ENCODE assay signal across 18 cellular contexts in the genomic region with DNA sequence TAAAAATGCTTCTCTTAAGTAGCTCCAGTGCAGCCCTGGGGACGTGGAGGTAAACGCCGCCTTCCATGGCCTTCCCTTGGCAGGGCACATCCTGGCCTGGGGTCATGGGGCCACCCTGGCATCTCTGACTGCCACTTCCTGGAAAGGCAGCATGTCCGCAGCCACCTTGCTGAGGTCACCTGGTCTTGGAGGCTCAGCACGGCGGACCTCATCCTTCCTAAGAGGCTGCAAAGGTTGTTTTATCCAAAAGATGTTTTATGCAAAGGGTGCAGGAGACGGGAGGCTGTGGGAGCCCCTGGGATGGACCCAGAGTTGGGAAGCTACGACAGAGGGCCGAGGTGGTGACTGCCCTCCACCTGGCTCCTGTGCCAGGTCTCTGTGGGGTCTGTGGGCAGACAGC.
DNase-seq lines count a peak whose midpoint lies in the region; ATAC-seq and TF ChIP-seq lines count a peak whose summit lies in the region.
"Had no signal": no experiment of that assay in that cellular context is flagged by ENCODE, and none has a peak within 500 bp of the region (broad histone marks: within the 10 kb centered on the region; RNA-seq: fewer than 3 reads in every experiment).

No MANE protein-coding gene starts in this region.

- TF ChIP-seq EP300 in stomach (IDR thresholded peaks at IDR 0.05), result no peak

- peak overlapping the region in 4 of 11 experiments; percentile 3 to 91 (median 60); a peak in 5 of 22 replicates for H3K27ac ChIP-seq in BLaER1 treated with 17β-estradiol and CSF1 and Interleukin-3, amounts not matched to agents 10 nM and 100 nM
- H3K27ac ChIP-seq in RWPE2 (ENCODE audit: poor library complexity, severe bottlenecking) (no peak overlapping the region), stomach (no peak overlapping the region)
- H3K27ac ChIP-seq: HL-60, KMS-11 had no signal

- peaks cover 0 to 6% (median 0%) of the 10 kb centered on the region in 11 experiments; a peak in 3 of 22 replicates for H3K9me3 ChIP-seq in BLaER1 treated with 17β-estradiol and CSF1 and Interleukin-3, amounts not matched to agents 10 nM and 100 nM (replicated peaks in 1 of 11)
- H3K9me3 ChIP-seq in RWPE2 (ENCODE audit: severe bottlenecking), result no peaks in the 10 kb centered on the region
- H3K9me3 ChIP-seq in stomach, result no peaks in the 10 kb centered on the region
- H3K9me3 ChIP-seq: HAP-1 had no signal

- no peak overlapping the region for H3K4me3 Mint-ChIP-seq in mesothelial cell of epicardium

- H3K4me2 ChIP-seq in BLaER1 treated with 17β-estradiol and CSF1 and Interleukin-3, amounts not matched to agents 10 nM and 100 nM, result peak overlapping the region in 8 of 11 experiments; percentile 28 to 94 (median 84); a peak in 15 of 22 replicates
- H3K4me2 ChIP-seq: KMS-11 had no signal

- DNase-seq in RWPE2 (ENCODE audit: low spot score) (peak; percentile 41), mesothelial cell of epicardium (ENCODE audit: low spot score in 2 of 2, unreplicated experiment in 2 of 2) (peak; percentile 15 to 29), stomach (peak; percentile 17), AG08395 (ENCODE audit: low spot score) (no peak), omental fat pad (ENCODE audit: low spot score) (no peak)
- no peak for DNase-seq in activated naive CD4-positive, alpha-beta T cell treated with anti-CD3 and anti-CD28 coated beads, Interleukin-2, amount 50 U/mL, for 72 hours (ENCODE audit: low spot score in 2 of 2)
- DNase-seq: COR-L47, GDM1, NCI-H1417, NCI-H187, NCI-H2227 treated with DMSO at 0.1 percent for 48 hours, NCI-H510A treated with DMSO at 0.1 percent for 48 hours, NCI-H774, Right ventricle myocardium superior had no signal

- peaks cover 0 to 28% (median 0%) of the 10 kb centered on the region in 11 experiments; a peak in 4 of 22 replicates for H3K36me3 ChIP-seq in BLaER1 treated with 17β-estradiol and CSF1 and Interleukin-3, amounts not matched to agents 10 nM and 100 nM
- no peaks in the 10 kb centered on the region for H3K36me3 ChIP-seq in RWPE2 (ENCODE audit: low read depth)
- no peaks in the 10 kb centered on the region for H3K36me3 ChIP-seq in stomach
- H3K36me3 ChIP-seq: HAP-1 had no signal

- intact Hi-C loops in stomach (cut with DNase I; ENCODE audit: low total_unique reads), result no loop called here

- WGBS in stomach, 5 donors, result 82 to 89% (median 83%) methylated on average over 9 of the region's 9 CpGs

- peaks cover 0 to 33% (median 0%) of the 10 kb centered on the region in 11 experiments; a peak in 9 of 22 replicates for H3K27me3 ChIP-seq in BLaER1 treated with 17β-estradiol and CSF1 and Interleukin-3, amounts not matched to agents 10 nM and 100 nM
- H3K27me3 ChIP-seq in RWPE2 (ENCODE audit: insufficient read depth, poor library complexity, severe bottlenecking) (no peaks in the 10 kb centered on the region), stomach (peaks cover 0 to 13% (median 0%) of the 10 kb centered on the region in 3 donors)

- no peak for ATAC-seq in RWPE2 (ENCODE audit: low read depth)
- no peak for ATAC-seq in activated naive CD4-positive, alpha-beta T cell treated with anti-CD3 and anti-CD28 coated beads, Interleukin-2, amount 50 U/mL, for 72 hours
- no peak for ATAC-seq in omental fat pad (ENCODE audit: low FRiP score)

- no peaks in the 10 kb centered on the region for H3K36me3 Mint-ChIP-seq in mesothelial cell of epicardium
- H3K36me3 Mint-ChIP-seq in activated naive CD4-positive, alpha-beta T cell treated with anti-CD3 and anti-CD28 coated beads, Interleukin-2, amount 50 U/mL, for 72 hours, result no peaks in the 10 kb centered on the region

- no peak overlapping the region for H3K9ac ChIP-seq in BLaER1 treated with 17β-estradiol and CSF1 and Interleukin-3, amounts not matched to agents 10 nM and 100 nM
- H3K9ac ChIP-seq: KMS-11 had no signal

- H3K27me3 Mint-ChIP-seq in mesothelial cell of epicardium (ENCODE audit: low read depth), result no peaks in the 10 kb centered on the region

- H3K27ac Mint-ChIP-seq in mesothelial cell of epicardium, result no peak overlapping the region
- no peak overlapping the region for H3K27ac Mint-ChIP-seq in activated naive CD4-positive, alpha-beta T cell treated with anti-CD3 and anti-CD28 coated beads, Interleukin-2, amount 50 U/mL, for 72 hours

- no peaks in the 10 kb centered on the region for H3K4me1 Mint-ChIP-seq in mesothelial cell of epicardium

- H3K4me3 ChIP-seq in BLaER1 treated with 17β-estradiol and CSF1 and Interleukin-3, amounts not matched to agents 10 nM and 100 nM, result no peak overlapping the region
- H3K4me3 ChIP-seq in RWPE2 (ENCODE audit: severe bottlenecking), result no peak overlapping the region
- no peak overlapping the region for H3K4me3 ChIP-seq in stomach
- H3K4me3 ChIP-seq: HAP-1 had no signal

- H3K9me3 Mint-ChIP-seq in mesothelial cell of epicardium, result no peaks in the 10 kb centered on the region
- no peaks in the 10 kb centered on the region for H3K9me3 Mint-ChIP-seq in activated naive CD4-positive, alpha-beta T cell treated with anti-CD3 and anti-CD28 coated beads, Interleukin-2, amount 50 U/mL, for 72 hours

- TF ChIP-seq POLR2A in stomach (IDR thresholded peaks at IDR 0.05), result no peak

- TF ChIP-seq CTCF in RWPE2 (IDR thresholded peaks at IDR 0.05; ENCODE audit: poor library complexity, severe bottlenecking) (no peak), mesothelial cell of epicardium (IDR thresholded peaks at IDR 0.05; ENCODE audit: unreplicated experiment) (no peak), stomach (IDR thresholded peaks at IDR 0.05) (no peak), omental fat pad (IDR thresholded peaks at IDR 0.05) (no peak)

- no peaks in the 10 kb centered on the region for H4K20me1 ChIP-seq in BLaER1 treated with 17β-estradiol and CSF1 and Interleukin-3, amounts not matched to agents 10 nM and 100 nM

- H3K4me1 ChIP-seq in BLaER1 treated with 17β-estradiol and CSF1 and Interleukin-3, amounts not matched to agents 10 nM and 100 nM, result peaks cover 30 to 98% (median 92%) of the 10 kb centered on the region in 10 experiments
- H3K4me1 ChIP-seq in RWPE2 (ENCODE audit: insufficient read depth, poor library complexity, severe bottlenecking) (no peaks in the 10 kb centered on the region), stomach (no peaks in the 10 kb centered on the region)
- H3K4me1 ChIP-seq: HAP-1 had no signal

Comparison
In these comparisons a context has a peak if more than half of its experiments do, and no peak if none do; other contexts are left out.
1. DNase-seq: peak in RWPE2 (single experiment), mesothelial cell of epicardium (2 of 2) and stomach (single experiment); none in activated naive CD4-positive, alpha-beta T cell treated with anti-CD3 and anti-CD28 coated beads, Interleukin-2, amount 50 U/mL, for 72 hours (0 of 2), AG08395 (single experiment) and omental fat pad (single experiment).